Comparison of ENCODE assay signal across 2 cellular contexts in genomic region chr1:111214884-111215283, GRCh38.
TF ChIP-seq lines count a peak whose summit lies in the region.

No MANE protein-coding gene starts in this region.

TF ChIP-seq in HCT116, 20 proteins besides CTCF, POLR2A, EP300 and RAD21:
- TF ChIP-seq CBX3 (IDR thresholded peaks at IDR 0.05; ENCODE audit: low read depth) (no peak), ELF1 (IDR thresholded peaks at IDR 0.05; ENCODE audit: borderline replicate concordance, low read depth) (no peak), REST (IDR thresholded peaks at IDR 0.05; ENCODE audit: low read depth) (no peak), MAX (IDR thresholded peaks at IDR 0.05) (no peak), CEBPB (IDR thresholded peaks at IDR 0.05; ENCODE audit: low read depth) (no peak), POLR2AphosphoS5 (IDR thresholded peaks at IDR 0.05; ENCODE audit: low read depth, low read length) (no peak), ZFX (IDR thresholded peaks at IDR 0.05) (no peak), EZH2 (IDR thresholded peaks at IDR 0.05) (no peak), SIN3A (IDR thresholded peaks at IDR 0.05; ENCODE audit: low read depth) (no peak), SRF (IDR thresholded peaks at IDR 0.05; ENCODE audit: low read depth) (no peak), ZNF274 (IDR thresholded peaks at IDR 0.05; ENCODE audit: low read depth, low read length) (no peak), JUND (IDR thresholded peaks at IDR 0.05) (no peak), TCF7L2 (IDR thresholded peaks at IDR 0.05; ENCODE audit: borderline replicate concordance, extremely low read depth, insufficient read depth, insufficient read length) (no peak), SP1 (IDR thresholded peaks at IDR 0.05; ENCODE audit: low read depth) (no peak), YY1 (IDR thresholded peaks at IDR 0.05; ENCODE audit: extremely low read depth, insufficient replicate concordance, low read depth, low read length) (no peak)
- TF ChIP-seq, protein P1, sequence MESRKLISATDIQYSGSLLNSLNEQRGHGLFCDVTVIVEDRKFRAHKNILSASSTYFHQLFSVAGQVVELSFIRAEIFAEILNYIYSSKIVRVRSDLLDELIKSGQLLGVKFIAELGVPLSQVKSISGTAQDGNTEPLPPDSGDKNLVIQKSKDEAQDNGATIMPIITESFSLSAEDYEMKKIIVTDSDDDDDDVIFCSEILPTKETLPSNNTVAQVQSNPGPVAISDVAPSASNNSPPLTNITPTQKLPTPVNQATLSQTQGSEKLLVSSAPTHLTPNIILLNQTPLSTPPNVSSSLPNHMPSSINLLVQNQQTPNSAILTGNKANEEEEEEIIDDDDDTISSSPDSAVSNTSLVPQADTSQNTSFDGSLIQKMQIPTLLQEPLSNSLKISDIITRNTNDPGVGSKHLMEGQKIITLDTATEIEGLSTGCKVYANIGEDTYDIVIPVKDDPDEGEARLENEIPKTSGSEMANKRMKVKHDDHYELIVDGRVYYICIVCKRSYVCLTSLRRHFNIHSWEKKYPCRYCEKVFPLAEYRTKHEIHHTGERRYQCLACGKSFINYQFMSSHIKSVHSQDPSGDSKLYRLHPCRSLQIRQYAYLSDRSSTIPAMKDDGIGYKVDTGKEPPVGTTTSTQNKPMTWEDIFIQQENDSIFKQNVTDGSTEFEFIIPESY (IDR thresholded peaks at IDR 0.05; ENCODE audit: extremely low read depth, insufficient replicate concordance, low read length): no peak
- TF ChIP-seq, protein P2, sequence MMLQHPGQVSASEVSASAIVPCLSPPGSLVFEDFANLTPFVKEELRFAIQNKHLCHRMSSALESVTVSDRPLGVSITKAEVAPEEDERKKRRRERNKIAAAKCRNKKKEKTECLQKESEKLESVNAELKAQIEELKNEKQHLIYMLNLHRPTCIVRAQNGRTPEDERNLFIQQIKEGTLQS (IDR thresholded peaks at IDR 0.05): no peak

TF ChIP-seq in H1, 55 proteins besides CTCF, POLR2A, EP300 and RAD21:
- TF ChIP-seq GABPA (IDR thresholded peaks at IDR 0.05; ENCODE audit: borderline replicate concordance, insufficient read depth, low read length) (no peak), SRF (IDR thresholded peaks at IDR 0.05; ENCODE audit: low read depth, low read length) (no peak), ZNF274 (IDR thresholded peaks at IDR 0.05; ENCODE audit: borderline replicate concordance, extremely low read depth, low read length) (no peak), RXRA (IDR thresholded peaks at IDR 0.05; ENCODE audit: insufficient read depth, low read depth, low read length) (no peak), SP2 (IDR thresholded peaks at IDR 0.05; ENCODE audit: low read length) (no peak), CBX8 (IDR thresholded peaks at IDR 0.05; ENCODE audit: borderline replicate concordance, low read depth, low read length) (no peak), BRCA1 (IDR thresholded peaks at IDR 0.05; ENCODE audit: low read depth, low read length) (no peak)
